Comparison of ENCODE assay signal across 8 cellular contexts in genomic region chr1:199173356-199173755, GRCh38.
A peak's percentile ranks its signal among the peaks of the same experiment; 100 is the strongest.
DNase-seq lines count a peak whose midpoint lies in the region; ATAC-seq, FAIRE-seq and TF ChIP-seq lines count a peak whose summit lies in the region.

No MANE protein-coding gene starts in this region.

- H3K4me1 ChIP-seq in osteoblast (ENCODE audit: insufficient read depth, low read length) (no peaks in the 10 kb centered on the region), HepG2 (ENCODE audit: insufficient read depth, low read length) (no peaks in the 10 kb centered on the region)

- TF ChIP-seq EP300 in HepG2 (IDR thresholded peaks at IDR 0.05; ENCODE audit: low read depth in 2 of 2, low read length in 2 of 2) (no peak), HepG2 (CRISPR knock-in tag; IDR thresholded peaks at IDR 0.05; ENCODE audit: borderline replicate concordance) (no peak)

- CTCF ChIA-PET in HepG2 (lab: Yijun Ruan, JAX; ENCODE audit: low intra/inter-chr PET ratio, low total read pairs): no interaction called here

- H3K79me2 ChIP-seq in osteoblast (ENCODE audit: insufficient read depth, low read length) (no peaks in the 10 kb centered on the region), HepG2 (ENCODE audit: insufficient read depth, low read length) (no peaks in the 10 kb centered on the region)

- TF ChIP-seq RAD21 in HepG2 (CRISPR knock-in tag; IDR thresholded peaks at IDR 0.05): no peak

- intact Hi-C loops in HepG2 (cut with micrococcal nuclease; ENCODE audit: unreplicated experiment): no loop called here

- TF ChIP-seq CTCF in GM06990 (IDR thresholded peaks at IDR 0.05; ENCODE audit: insufficient read depth, low read length, poor library complexity, severe bottlenecking): no peak
- TF ChIP-seq CTCF in chondrocyte (IDR thresholded peaks at IDR 0.05): no peak
- no peak for TF ChIP-seq CTCF in osteoblast (IDR thresholded peaks at IDR 0.05; ENCODE audit: extremely low read depth, low read depth, low read length)
- no peak for TF ChIP-seq CTCF in nephron progenitor cell (IDR thresholded peaks at IDR 0.05)
- TF ChIP-seq CTCF in HepG2 (CRISPR knock-in tag; IDR thresholded peaks at IDR 0.05): no peak

- H3K36me3 ChIP-seq in GM06990 (ENCODE audit: control insufficient read depth, insufficient read depth, low read length) (no peaks in the 10 kb centered on the region), osteoblast (ENCODE audit: insufficient read depth, low read length) (no peaks in the 10 kb centered on the region), HepG2 (replicated peaks in 1 of 2; ENCODE audit: control insufficient read depth in 1 of 2, insufficient read depth in 2 of 2, low read length in 2 of 2) (no peaks in the 10 kb centered on the region)

- H3K27ac Mint-ChIP-seq in chondrocyte (ENCODE audit: unreplicated experiment) (peak overlapping the region; percentile 64), nephron progenitor cell (no peak overlapping the region)

- H3K27ac ChIP-seq in osteoblast (ENCODE audit: low read depth, low read length) (no peak overlapping the region), HepG2 (ENCODE audit: extremely low read length, insufficient read depth, low read length) (no peak overlapping the region)

- TF ChIP-seq POLR2A in HepG2 (IDR thresholded peaks at IDR 0.05; ENCODE audit: insufficient read depth in 1 of 2, low read depth in 2 of 2, low read length in 2 of 2): no peak

- H4K20me1 ChIP-seq in osteoblast (ENCODE audit: insufficient read depth, low read length) (no peaks in the 10 kb centered on the region), HepG2 (ENCODE audit: insufficient read depth, low read length) (no peaks in the 10 kb centered on the region)

- no peak overlapping the region for H2AFZ ChIP-seq in osteoblast (ENCODE audit: low read length)
- no peak overlapping the region for H2AFZ ChIP-seq in HepG2 (ENCODE audit: low read length)

- ATAC-seq in GM21390 (IDR thresholded peaks at IDR 0.05; ENCODE audit: unreplicated experiment): peak; percentile 93
- ATAC-seq in HG03571 (IDR thresholded peaks at IDR 0.05; ENCODE audit: unreplicated experiment): peak; percentile 96
- ATAC-seq in HepG2: no peak

- FAIRE-seq in HepG2 (lab: Jason Lieb, UNC): no peak

- H3K4me2 ChIP-seq in osteoblast (ENCODE audit: insufficient read depth, low read length) (no peak overlapping the region), HepG2 (ENCODE audit: low read depth, low read length) (no peak overlapping the region)

- H3K9me3 ChIP-seq in osteoblast (ENCODE audit: low read depth, low read length): no peaks in the 10 kb centered on the region
- H3K9me3 ChIP-seq in HepG2 (ENCODE audit: low read length): no peaks in the 10 kb centered on the region

- POLR2A ChIA-PET in HepG2 (lab: Yijun Ruan, JAX): no interaction called here

- BruUV-seq in HepG2 (replicated peaks; lab: Mats Ljungman, UMichigan): no TSS peak

- in situ Hi-C loops in HepG2 (cut with HindIII; ENCODE audit: extremely low pct_ligation_motif_present, low pct_unique_long_range_greater_than_20kb): no loop called here

- H3K36me3 Mint-ChIP-seq in chondrocyte (ENCODE audit: low read depth) (peaks cover 2% of the 10 kb centered on the region), nephron progenitor cell (ENCODE audit: low read depth) (no peaks in the 10 kb centered on the region)

- H3K27me3 Mint-ChIP-seq in chondrocyte (ENCODE audit: low read depth): no peaks in the 10 kb centered on the region
- no peaks in the 10 kb centered on the region for H3K27me3 Mint-ChIP-seq in nephron progenitor cell (ENCODE audit: low read depth, poor library complexity)

- H3K9ac ChIP-seq in HepG2 (ENCODE audit: insufficient read depth, low read depth, low read length): no peak overlapping the region

- H3K9me3 Mint-ChIP-seq in chondrocyte (ENCODE audit: low read depth) (no peaks in the 10 kb centered on the region), nephron progenitor cell (no peaks in the 10 kb centered on the region)

- H3K4me3 Mint-ChIP-seq in chondrocyte (ENCODE audit: unreplicated experiment): no peak overlapping the region
- H3K4me3 Mint-ChIP-seq in nephron progenitor cell: no peak overlapping the region

- peak; percentile 79 for DNase-seq in GM06990 (ENCODE audit: extremely low read depth, insufficient read length)
- DNase-seq in chondrocyte (ENCODE audit: low spot score): no peak
- no peak for DNase-seq in occipital lobe (lab: John Stamatoyannopoulos, UW)
- no peak for DNase-seq in osteoblast (ENCODE audit: insufficient read length, low spot score, missing footprints)
- DNase-seq in nephron progenitor cell: no peak
- DNase-seq in HepG2 (ENCODE audit: low spot score): no peak

- no peak overlapping the region for H3K4me3 ChIP-seq in GM06990 (replicated peaks; ENCODE audit: low read depth, low read length)
- no peak overlapping the region for H3K4me3 ChIP-seq in osteoblast (ENCODE audit: insufficient read depth, low read length)
- no peak overlapping the region for H3K4me3 ChIP-seq in HepG2 (replicated peaks in 1 of 3; ENCODE audit: insufficient read depth in 1 of 3, low read depth in 2 of 3, low read length in 3 of 3)

- H3K4me1 Mint-ChIP-seq in chondrocyte (ENCODE audit: low read depth): peaks cover 23% of the 10 kb centered on the region
- H3K4me1 Mint-ChIP-seq in nephron progenitor cell: peaks cover 18% of the 10 kb centered on the region

- H3K27me3 ChIP-seq in GM06990 (replicated peaks; ENCODE audit: control insufficient read depth, insufficient read depth, low read length): no peaks in the 10 kb centered on the region
- no peaks in the 10 kb centered on the region for H3K27me3 ChIP-seq in osteoblast (ENCODE audit: insufficient read depth, low read length)
- H3K27me3 ChIP-seq in HepG2 (ENCODE audit: control insufficient read depth in 1 of 2, insufficient read depth in 2 of 2, low read length in 2 of 2): no peaks in the 10 kb centered on the region

TF ChIP-seq in HepG2, 621 proteins besides CTCF, POLR2A, EP300 and RAD21:
- no peak for TF ChIP-seq ZFP36L2 (CRISPR knock-in tag; IDR thresholded peaks at IDR 0.05)
- no peak for TF ChIP-seq THAP8 (CRISPR knock-in tag; IDR thresholded peaks at IDR 0.05; ENCODE audit: borderline replicate concordance)
- no peak for TF ChIP-seq ZNF616 (CRISPR knock-in tag; IDR thresholded peaks at IDR 0.05; ENCODE audit: low read depth)
- TF ChIP-seq IRF1 (CRISPR knock-in tag; IDR thresholded peaks at IDR 0.05; ENCODE audit: low read depth): no peak
